18 cellular contexts compared by ENCODE assay signal in genomic region chr3:12221663-12222062, GRCh38.
"Had no signal": no experiment of that assay in that cellular context is flagged by ENCODE, and none has a peak within 500 bp of the region (broad histone marks: within the 10 kb centered on the region; RNA-seq: fewer than 3 reads in every experiment).

No MANE protein-coding gene starts in this region.

- H3K9ac ChIP-seq: parathyroid adenoma had no signal

- FAIRE-seq: astrocyte had no signal

- H3K27ac ChIP-seq: adrenal gland, breast epithelium, lower lobe of right lung, parathyroid adenoma, thoracic aorta, upper lobe of right lung had no signal

- H3K27ac Mint-ChIP-seq: activated naive CD4-positive, alpha-beta T cell treated with anti-CD3 and anti-CD28 coated beads, Interleukin-2, amount 50 U/mL, for 72 hours; activated T-cell treated with anti-CD3 and anti-CD28 coated beads, Interleukin-2, amount 50 U/mL, for 72 hours; mesothelial cell of epicardium; nephron; stimulated activated naive B cell treated with anti-CD40 and anti-IgM and Interleukin-4, amounts not matched to agents 10 μg/mL and 1 μg/mL and 100 μg/mL, for 72 hours had no signal

- DNase-seq: activated CD4-positive, alpha-beta T cell treated with anti-CD3 and anti-CD28 coated beads, Interleukin-2, amount 50 U/mL, for 4 hours; activated effector memory CD4-positive, alpha-beta T cell treated with anti-CD3 and anti-CD28 coated beads, Interleukin-2, amount 50 U/mL, for 16 hours; activated T-cell treated with anti-CD3 and anti-CD28 coated beads, Interleukin-2, amount 50 U/mL, for 72 hours; adrenal gland; dermis blood vessel endothelial cell; effector memory CD4-positive, alpha-beta T cell; left cardiac atrium; lower lobe of right lung; retina; stimulated activated naive B cell treated with anti-CD40 and anti-IgM and Interleukin-4, amounts not matched to agents 10 μg/mL and 1 μg/mL and 100 μg/mL, for 72 hours; upper lobe of right lung had no signal

- H3K4me3 Mint-ChIP-seq: activated T-cell treated with anti-CD3 and anti-CD28 coated beads, Interleukin-2, amount 50 U/mL, for 72 hours; mesothelial cell of epicardium; nephron; stimulated activated naive B cell treated with anti-CD40 and anti-IgM and Interleukin-4, amounts not matched to agents 10 μg/mL and 1 μg/mL and 100 μg/mL, for 72 hours had no signal

- H3K27me3 ChIP-seq: adrenal gland, breast epithelium, upper lobe of right lung had no signal

- H3K4me3 ChIP-seq: adrenal gland, breast epithelium, lower lobe of right lung, thoracic aorta, upper lobe of right lung had no signal

- ATAC-seq: activated naive CD4-positive, alpha-beta T cell treated with anti-CD3 and anti-CD28 coated beads, Interleukin-2, amount 50 U/mL, for 72 hours; activated T-cell treated with anti-CD3 and anti-CD28 coated beads, Interleukin-2, amount 50 U/mL, for 72 hours; left cardiac atrium; lower lobe of right lung; stimulated activated naive B cell treated with anti-CD40 and anti-IgM and Interleukin-4, amounts not matched to agents 10 μg/mL and 1 μg/mL and 100 μg/mL, for 72 hours; upper lobe of right lung had no signal

- H3K4me1 ChIP-seq: adrenal gland, breast epithelium had no signal

- H3K9me3 ChIP-seq: adrenal gland, lower lobe of right lung, thoracic aorta, upper lobe of right lung had no signal

- H3K36me3 ChIP-seq: adrenal gland, breast epithelium, lower lobe of right lung, thoracic aorta, upper lobe of right lung had no signal

- H3K4me1 Mint-ChIP-seq: nephron; stimulated activated naive B cell treated with anti-CD40 and anti-IgM and Interleukin-4, amounts not matched to agents 10 μg/mL and 1 μg/mL and 100 μg/mL, for 72 hours had no signal
